Comparison of ENCODE assay signal across 8 cellular contexts in genomic region chr2:218395456-218395825, GRCh38. TPM values are rescaled to one million over a fixed set of nuclear protein-coding genes. Genes with fewer than 3 reads are reported as not detected.
DNase-seq lines count a peak whose midpoint lies in the region; ATAC-seq and TF ChIP-seq lines count a peak whose summit lies in the region.

No MANE protein-coding gene starts in this region.

- H3K4me1 Mint-ChIP-seq in MCF 10A (ENCODE audit: insufficient read depth, unreplicated experiment): peaks cover 12% of the 10 kb centered on the region

- H3K27me3 Mint-ChIP-seq in MCF 10A (ENCODE audit: insufficient read depth, unreplicated experiment): no peaks in the 10 kb centered on the region

- peak overlapping the region; percentile 83 for H3K4me3 ChIP-seq in mesodermal cell (ENCODE audit: extremely low read depth, insufficient read depth, low read length, poor library complexity, severe bottlenecking)
- H3K4me3 ChIP-seq in vagina: peak overlapping the region; percentile 17 to 79

- TF ChIP-seq CTCF in MCF 10A (IDR thresholded peaks at IDR 0.05; ENCODE audit: unreplicated experiment) (no peak), vagina (IDR thresholded peaks at IDR 0.05) (no peak)

- H3K4me3 Mint-ChIP-seq in MCF 10A (ENCODE audit: unreplicated experiment): peak overlapping the region; percentile 98

- no peaks in the 10 kb centered on the region for H3K27me3 ChIP-seq in vagina

- H3K4me1 ChIP-seq in mesodermal cell (ENCODE audit: control insufficient read depth, insufficient read depth, low read length, poor library complexity, severe bottlenecking) (peaks cover 6% of the 10 kb centered on the region), vagina (peaks cover 16% of the 10 kb centered on the region)

- peak overlapping the region; percentile 51 for H3K27ac ChIP-seq in mesodermal cell (ENCODE audit: low read depth, low read length, severe bottlenecking)
- peak overlapping the region; percentile 99 for H3K27ac ChIP-seq in vagina

- intact Hi-C loops in Right ventricle myocardium superior (cut with DNase I) (loop anchor here (5.0 kb wide), 1 partner anchor 108 kb away; no protein-coding TSS in a partner anchor), cardiac septum (cut with DNase I) (loop anchor here (2.0 to 5.0 kb wide), 3 partner anchors 29 to 172 kb away; partner anchors contain the start of genes AAMP, CNOT9, PNKD and USP37), MCF 10A (cut with micrococcal nuclease) (loop anchor here (5.0 kb wide), 1 partner anchor 208 kb away; no protein-coding TSS in a partner anchor), vagina (cut with DNase I) (loop anchor here (5.0 kb wide), 1 partner anchor 103 kb away; the partner anchor contains the start of gene TMBIM1)

- peak overlapping the region; percentile 90 for H3K27ac Mint-ChIP-seq in MCF 10A (ENCODE audit: low read depth, unreplicated experiment)

- H3K36me3 ChIP-seq in mesodermal cell (ENCODE audit: control insufficient read depth, insufficient read depth, low read length) (no peaks in the 10 kb centered on the region), vagina (no peaks in the 10 kb centered on the region)

- no peaks in the 10 kb centered on the region for H3K9me3 Mint-ChIP-seq in MCF 10A (ENCODE audit: unreplicated experiment)

- BruUV-seq in MCF 10A (replicated peaks; lab: Mats Ljungman, UMichigan): no TSS peak

- H3K9me3 ChIP-seq in mesodermal cell (ENCODE audit: control insufficient read depth, low read length): no peaks in the 10 kb centered on the region
- no peaks in the 10 kb centered on the region for H3K9me3 ChIP-seq in vagina

- CTCF ChIA-PET in MCF 10A (lab: Yijun Ruan, JAX): interaction anchor here (0.6 to 6.4 kb wide), 10 partner anchors 11 to 279 kb away, joined by 3 to 49 read pairs (median 8); partner anchors contain the start of genes AAMP, CATIP and PNKD

- H3K36me3 Mint-ChIP-seq in MCF 10A (ENCODE audit: insufficient read depth, unreplicated experiment): peaks cover 16% of the 10 kb centered on the region

- DNase-seq in Right ventricle myocardium superior: peak; percentile 54
- no peak for DNase-seq in cardiac septum (ENCODE audit: low spot score)
- no peak for DNase-seq in MCF 10A (ENCODE audit: unreplicated experiment)
- no peak for DNase-seq in vagina (ENCODE audit: extremely low spot score in 2 of 2)
- DNase-seq in DMS79 (lab: John Stamatoyannopoulos, UW): no peak
- DNase-seq in T-helper 9 cell: no peak
- no peak for DNase-seq in AG08396 (ENCODE audit: low spot score)

- POLR2A ChIA-PET in MCF 10A (lab: Yijun Ruan, JAX): interaction anchor here (0.5 to 6.2 kb wide), 12 partner anchors 11 to 177 kb away, joined by 3 to 108 read pairs (median 6); partner anchors contain the start of genes AAMP, PNKD and TMBIM1

- 28 to 29% methylated on average over 14 to 16 of the region's 16 CpGs for WGBS in mesodermal cell (ENCODE audit: insufficient coverage in 2 of 2), 2 experiments

- ATAC-seq in Right ventricle myocardium superior (ENCODE audit: poor library complexity): no peak

- no peak for TF ChIP-seq POLR2A in vagina (IDR thresholded peaks at IDR 0.05)

RNA-seq across cellular contexts. Expression of gene CTDSP1, which starts 4.2 kb away (rescaled TPM):
- total RNA-seq in Right ventricle myocardium superior (85.1 TPM), cardiac septum (100 TPM), MCF 10A (2022) (71.2 and 72.3 TPM in 2 replicates), vagina (103 TPM)
- 49.6 TPM for polyA plus RNA-seq in mesodermal cell (2013, experiment 1 of 2)
- 48.4 TPM for polyA plus RNA-seq in mesodermal cell (2013, experiment 2 of 2)

RNA-seq across cellular contexts. Expression of gene SLC11A1, which starts 13.4 kb away (rescaled TPM):
- total RNA-seq in Right ventricle myocardium superior: 4.4 TPM
- total RNA-seq in cardiac septum: 6.4 TPM
- total RNA-seq in MCF 10A (2022): 0.09 and 0.32 TPM in 2 replicates
- polyA plus RNA-seq in mesodermal cell (2013, experiment 1 of 2): not detected
- 0.10 TPM for polyA plus RNA-seq in mesodermal cell (2013, experiment 2 of 2)
- 36.6 TPM for total RNA-seq in vagina

RNA-seq across cellular contexts. Expression of gene VIL1, which starts 23.5 kb away (rescaled TPM):
- total RNA-seq in Right ventricle myocardium superior: not detected
- total RNA-seq in cardiac septum: not detected
- not detected in 2 replicates for total RNA-seq in MCF 10A (2022)
- not detected for polyA plus RNA-seq in mesodermal cell (2013, experiment 1 of 2)
- not detected for polyA plus RNA-seq in mesodermal cell (2013, experiment 2 of 2)
- not detected for total RNA-seq in vagina

RNA-seq across cellular contexts. Expression of gene CATIP, which starts 38.8 kb away (rescaled TPM):
- total RNA-seq in Right ventricle myocardium superior: not detected
- total RNA-seq in cardiac septum: not detected
- total RNA-seq in MCF 10A (2022): not detected in 2 replicates
- polyA plus RNA-seq in mesodermal cell (2013, experiment 1 of 2): not detected
- polyA plus RNA-seq in mesodermal cell (2013, experiment 2 of 2): 0.30 TPM
- not detected for total RNA-seq in vagina
